ENCODE assay signal across 1 cellular context in the genomic region with DNA sequence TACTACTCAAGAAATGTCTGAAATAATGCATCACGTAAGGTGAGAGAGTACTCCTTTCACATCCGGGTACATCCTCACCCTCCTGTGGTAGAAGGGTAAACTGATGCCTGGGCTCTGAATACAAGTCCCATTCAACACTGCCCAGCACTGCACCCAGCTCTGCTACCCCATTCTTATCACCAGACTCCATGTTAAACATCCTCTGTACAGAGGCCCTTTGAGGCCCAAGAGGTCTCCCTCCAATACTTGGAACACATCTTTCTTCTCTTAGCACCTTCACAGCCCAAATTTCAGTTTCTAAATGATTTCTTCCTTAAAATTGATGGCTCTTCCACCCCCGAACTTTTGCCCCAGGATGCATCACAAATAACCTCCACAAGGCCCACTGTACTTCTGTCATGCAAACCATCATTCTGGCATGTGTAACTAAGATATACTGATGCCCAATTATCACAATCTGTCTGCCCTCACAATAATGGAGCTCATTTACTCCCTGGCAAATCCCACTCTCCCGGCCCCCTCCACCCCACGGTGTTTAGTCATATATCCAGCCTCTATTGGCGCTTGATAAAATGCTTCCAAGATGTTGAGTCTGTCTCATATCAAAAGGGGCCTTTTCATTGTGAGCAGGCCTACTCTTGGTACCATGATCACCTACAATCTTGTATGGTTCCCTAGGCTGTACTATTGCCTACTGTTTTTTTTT.
TF ChIP-seq lines count a peak whose summit lies in the region.

No MANE protein-coding gene starts in this region.

TF ChIP-seq in GM12878, 131 proteins besides CTCF, POLR2A, EP300 and RAD21:
- TF ChIP-seq ZNF274 (IDR thresholded peaks at IDR 0.05; ENCODE audit: insufficient read depth, insufficient read length) (no peak), SPI1 (IDR thresholded peaks at IDR 0.05; ENCODE audit: borderline replicate concordance, insufficient read depth, low read depth, low read length) (no peak), ZBED1 (IDR thresholded peaks at IDR 0.05; ENCODE audit: borderline replicate concordance) (no peak), NFYA (IDR thresholded peaks at IDR 0.05; ENCODE audit: borderline replicate concordance, low read depth, low read length) (no peak), SREBF1 (IDR thresholded peaks at IDR 0.05; ENCODE audit: low read length) (no peak), FOXM1 (IDR thresholded peaks at IDR 0.05; ENCODE audit: low read depth, low read length) (no peak), KDM1A (IDR thresholded peaks at IDR 0.05; ENCODE audit: borderline replicate concordance) (no peak), RCOR1 (conservative IDR thresholded peaks at IDR 0.05; ENCODE audit: low read depth, low read length) (no peak), PBX3 (IDR thresholded peaks at IDR 0.05; ENCODE audit: insufficient replicate concordance, low read depth, low read length) (no peak), RUNX3 (IDR thresholded peaks at IDR 0.05; ENCODE audit: low read length) (no peak), TCF3 (IDR thresholded peaks at IDR 0.05; ENCODE audit: borderline replicate concordance, insufficient read depth, low read depth, low read length) (no peak), MXI1 (IDR thresholded peaks at IDR 0.05; ENCODE audit: low read depth, low read length) (no peak)
- TF ChIP-seq, protein P1, sequence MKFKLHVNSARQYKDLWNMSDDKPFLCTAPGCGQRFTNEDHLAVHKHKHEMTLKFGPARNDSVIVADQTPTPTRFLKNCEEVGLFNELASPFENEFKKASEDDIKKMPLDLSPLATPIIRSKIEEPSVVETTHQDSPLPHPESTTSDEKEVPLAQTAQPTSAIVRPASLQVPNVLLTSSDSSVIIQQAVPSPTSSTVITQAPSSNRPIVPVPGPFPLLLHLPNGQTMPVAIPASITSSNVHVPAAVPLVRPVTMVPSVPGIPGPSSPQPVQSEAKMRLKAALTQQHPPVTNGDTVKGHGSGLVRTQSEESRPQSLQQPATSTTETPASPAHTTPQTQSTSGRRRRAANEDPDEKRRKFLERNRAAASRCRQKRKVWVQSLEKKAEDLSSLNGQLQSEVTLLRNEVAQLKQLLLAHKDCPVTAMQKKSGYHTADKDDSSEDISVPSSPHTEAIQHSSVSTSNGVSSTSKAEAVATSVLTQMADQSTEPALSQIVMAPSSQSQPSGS (IDR thresholded peaks at IDR 0.05; ENCODE audit: low read length): no peak
- TF ChIP-seq, protein P2, sequence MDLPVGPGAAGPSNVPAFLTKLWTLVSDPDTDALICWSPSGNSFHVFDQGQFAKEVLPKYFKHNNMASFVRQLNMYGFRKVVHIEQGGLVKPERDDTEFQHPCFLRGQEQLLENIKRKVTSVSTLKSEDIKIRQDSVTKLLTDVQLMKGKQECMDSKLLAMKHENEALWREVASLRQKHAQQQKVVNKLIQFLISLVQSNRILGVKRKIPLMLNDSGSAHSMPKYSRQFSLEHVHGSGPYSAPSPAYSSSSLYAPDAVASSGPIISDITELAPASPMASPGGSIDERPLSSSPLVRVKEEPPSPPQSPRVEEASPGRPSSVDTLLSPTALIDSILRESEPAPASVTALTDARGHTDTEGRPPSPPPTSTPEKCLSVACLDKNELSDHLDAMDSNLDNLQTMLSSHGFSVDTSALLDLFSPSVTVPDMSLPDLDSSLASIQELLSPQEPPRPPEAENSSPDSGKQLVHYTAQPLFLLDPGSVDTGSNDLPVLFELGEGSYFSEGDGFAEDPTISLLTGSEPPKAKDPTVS (IDR thresholded peaks at IDR 0.05; ENCODE audit: low read depth, low read length): no peak
TF ChIP-seq in GM12878: peak in this region for 0.
